ENCODE assay signal across 4 cellular contexts in the genomic region with DNA sequence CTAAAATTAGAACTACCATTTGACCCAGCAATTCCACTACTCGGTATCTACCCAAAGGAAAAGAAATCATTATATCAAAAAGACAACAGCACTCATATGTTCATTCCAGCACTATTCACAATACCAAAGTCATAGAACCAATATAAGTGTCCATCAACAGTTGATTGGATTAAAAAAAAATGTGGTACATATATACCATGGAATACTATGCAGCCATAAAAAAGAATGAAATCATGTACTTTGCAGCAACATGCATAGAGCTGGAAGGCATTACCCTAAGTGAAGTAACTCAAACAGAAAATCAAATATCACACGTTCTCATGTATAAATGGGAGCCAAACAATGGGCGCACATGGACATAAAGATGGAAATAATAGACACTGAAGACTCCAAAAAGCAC.
TF ChIP-seq lines count a peak whose summit lies in the region.

No MANE protein-coding gene starts in this region.

TF ChIP-seq in SK-N-SH treated with all-trans-retinoic acid at 6 μM for 48 hours, 23 proteins besides CTCF, POLR2A, EP300 and RAD21:
- TF ChIP-seq ZNF8 (CRISPR knock-in tag; IDR thresholded peaks at IDR 0.05) = peak; percentile 98
- TF ChIP-seq, protein P1, sequence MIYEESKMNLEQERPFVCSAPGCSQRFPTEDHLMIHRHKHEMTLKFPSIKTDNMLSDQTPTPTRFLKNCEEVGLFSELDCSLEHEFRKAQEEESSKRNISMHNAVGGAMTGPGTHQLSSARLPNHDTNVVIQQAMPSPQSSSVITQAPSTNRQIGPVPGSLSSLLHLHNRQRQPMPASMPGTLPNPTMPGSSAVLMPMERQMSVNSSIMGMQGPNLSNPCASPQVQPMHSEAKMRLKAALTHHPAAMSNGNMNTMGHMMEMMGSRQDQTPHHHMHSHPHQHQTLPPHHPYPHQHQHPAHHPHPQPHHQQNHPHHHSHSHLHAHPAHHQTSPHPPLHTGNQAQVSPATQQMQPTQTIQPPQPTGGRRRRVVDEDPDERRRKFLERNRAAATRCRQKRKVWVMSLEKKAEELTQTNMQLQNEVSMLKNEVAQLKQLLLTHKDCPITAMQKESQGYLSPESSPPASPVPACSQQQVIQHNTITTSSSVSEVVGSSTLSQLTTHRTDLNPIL (CRISPR knock-in tag; IDR thresholded peaks at IDR 0.05; ENCODE audit: low read depth) = no peak
TF ChIP-seq in SK-N-SH treated with all-trans-retinoic acid at 6 μM for 48 hours: peak in this region for 1.

TF ChIP-seq in SK-N-SH, 30 proteins besides CTCF, POLR2A, EP300 and RAD21:
- no peak for TF ChIP-seq RCOR1 (IDR thresholded peaks at IDR 0.05; ENCODE audit: low read length)
- no peak for TF ChIP-seq RXRA (IDR thresholded peaks at IDR 0.05; ENCODE audit: borderline replicate concordance, low read depth)

TF ChIP-seq in A549, 52 proteins besides CTCF, POLR2A, EP300 and RAD21:
- TF ChIP-seq KDM1A (IDR thresholded peaks at IDR 0.05; ENCODE audit: low read depth) = peak; percentile 73; the same call in 1 of the 2 replicates
- no peak for TF ChIP-seq HOXA7 (CRISPR knock-in tag; IDR thresholded peaks at IDR 0.05)
- TF ChIP-seq, protein P2, sequence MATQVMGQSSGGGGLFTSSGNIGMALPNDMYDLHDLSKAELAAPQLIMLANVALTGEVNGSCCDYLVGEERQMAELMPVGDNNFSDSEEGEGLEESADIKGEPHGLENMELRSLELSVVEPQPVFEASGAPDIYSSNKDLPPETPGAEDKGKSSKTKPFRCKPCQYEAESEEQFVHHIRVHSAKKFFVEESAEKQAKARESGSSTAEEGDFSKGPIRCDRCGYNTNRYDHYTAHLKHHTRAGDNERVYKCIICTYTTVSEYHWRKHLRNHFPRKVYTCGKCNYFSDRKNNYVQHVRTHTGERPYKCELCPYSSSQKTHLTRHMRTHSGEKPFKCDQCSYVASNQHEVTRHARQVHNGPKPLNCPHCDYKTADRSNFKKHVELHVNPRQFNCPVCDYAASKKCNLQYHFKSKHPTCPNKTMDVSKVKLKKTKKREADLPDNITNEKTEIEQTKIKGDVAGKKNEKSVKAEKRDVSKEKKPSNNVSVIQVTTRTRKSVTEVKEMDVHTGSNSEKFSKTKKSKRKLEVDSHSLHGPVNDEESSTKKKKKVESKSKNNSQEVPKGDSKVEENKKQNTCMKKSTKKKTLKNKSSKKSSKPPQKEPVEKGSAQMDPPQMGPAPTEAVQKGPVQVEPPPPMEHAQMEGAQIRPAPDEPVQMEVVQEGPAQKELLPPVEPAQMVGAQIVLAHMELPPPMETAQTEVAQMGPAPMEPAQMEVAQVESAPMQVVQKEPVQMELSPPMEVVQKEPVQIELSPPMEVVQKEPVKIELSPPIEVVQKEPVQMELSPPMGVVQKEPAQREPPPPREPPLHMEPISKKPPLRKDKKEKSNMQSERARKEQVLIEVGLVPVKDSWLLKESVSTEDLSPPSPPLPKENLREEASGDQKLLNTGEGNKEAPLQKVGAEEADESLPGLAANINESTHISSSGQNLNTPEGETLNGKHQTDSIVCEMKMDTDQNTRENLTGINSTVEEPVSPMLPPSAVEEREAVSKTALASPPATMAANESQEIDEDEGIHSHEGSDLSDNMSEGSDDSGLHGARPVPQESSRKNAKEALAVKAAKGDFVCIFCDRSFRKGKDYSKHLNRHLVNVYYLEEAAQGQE (IDR thresholded peaks at IDR 0.05) = no peak

TF ChIP-seq in H1, 55 proteins besides CTCF, POLR2A, EP300 and RAD21:
- TF ChIP-seq, protein P3, sequence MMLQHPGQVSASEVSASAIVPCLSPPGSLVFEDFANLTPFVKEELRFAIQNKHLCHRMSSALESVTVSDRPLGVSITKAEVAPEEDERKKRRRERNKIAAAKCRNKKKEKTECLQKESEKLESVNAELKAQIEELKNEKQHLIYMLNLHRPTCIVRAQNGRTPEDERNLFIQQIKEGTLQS (IDR thresholded peaks at IDR 0.05; ENCODE audit: insufficient read depth, low read depth, low read length) = no peak
- TF ChIP-seq NRF1 (IDR thresholded peaks at IDR 0.05; ENCODE audit: low read depth, low read length) (no peak), KDM1A (IDR thresholded peaks at IDR 0.05; ENCODE audit: borderline replicate concordance, low read length) (peak; percentile 44; the same call in 1 of the 2 replicates)
- TF ChIP-seq, protein P4, sequence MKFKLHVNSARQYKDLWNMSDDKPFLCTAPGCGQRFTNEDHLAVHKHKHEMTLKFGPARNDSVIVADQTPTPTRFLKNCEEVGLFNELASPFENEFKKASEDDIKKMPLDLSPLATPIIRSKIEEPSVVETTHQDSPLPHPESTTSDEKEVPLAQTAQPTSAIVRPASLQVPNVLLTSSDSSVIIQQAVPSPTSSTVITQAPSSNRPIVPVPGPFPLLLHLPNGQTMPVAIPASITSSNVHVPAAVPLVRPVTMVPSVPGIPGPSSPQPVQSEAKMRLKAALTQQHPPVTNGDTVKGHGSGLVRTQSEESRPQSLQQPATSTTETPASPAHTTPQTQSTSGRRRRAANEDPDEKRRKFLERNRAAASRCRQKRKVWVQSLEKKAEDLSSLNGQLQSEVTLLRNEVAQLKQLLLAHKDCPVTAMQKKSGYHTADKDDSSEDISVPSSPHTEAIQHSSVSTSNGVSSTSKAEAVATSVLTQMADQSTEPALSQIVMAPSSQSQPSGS (IDR thresholded peaks at IDR 0.05; ENCODE audit: low read length) = no peak
